Comparison of ENCODE assay signal across 1 cellular context in the genomic region with DNA sequence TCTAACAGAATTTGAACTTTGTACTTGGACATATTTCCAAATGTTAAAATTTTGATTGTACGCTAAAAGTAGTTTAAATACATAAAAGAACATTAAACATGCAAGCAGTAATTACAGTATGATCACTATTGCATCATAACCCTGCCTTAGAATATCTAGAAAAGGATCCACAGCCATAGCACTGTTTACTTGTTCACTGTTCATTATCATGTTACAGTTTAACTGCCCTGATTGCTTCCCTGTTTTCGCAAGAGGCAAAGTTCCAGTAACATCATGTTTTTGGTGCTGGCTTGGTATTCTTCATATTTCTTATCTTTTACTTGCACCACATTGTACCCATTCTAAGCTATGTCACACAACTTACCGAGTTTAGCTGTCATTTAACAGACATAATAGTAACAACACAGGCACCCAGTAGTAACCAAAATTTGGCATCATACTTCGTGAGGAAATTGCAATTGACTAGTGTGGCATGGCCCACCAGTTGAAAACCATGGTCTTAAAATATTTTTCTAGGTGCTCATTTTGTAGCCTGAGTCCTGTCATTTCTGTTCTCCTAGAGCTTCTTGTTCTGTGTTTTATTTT.
TF ChIP-seq lines count a peak whose summit lies in the region.

No MANE protein-coding gene starts in this region.

TF ChIP-seq in HepG2, 621 proteins besides CTCF, POLR2A, EP300 and RAD21 (continued from another document and continues in another):
- TF ChIP-seq, protein P1, sequence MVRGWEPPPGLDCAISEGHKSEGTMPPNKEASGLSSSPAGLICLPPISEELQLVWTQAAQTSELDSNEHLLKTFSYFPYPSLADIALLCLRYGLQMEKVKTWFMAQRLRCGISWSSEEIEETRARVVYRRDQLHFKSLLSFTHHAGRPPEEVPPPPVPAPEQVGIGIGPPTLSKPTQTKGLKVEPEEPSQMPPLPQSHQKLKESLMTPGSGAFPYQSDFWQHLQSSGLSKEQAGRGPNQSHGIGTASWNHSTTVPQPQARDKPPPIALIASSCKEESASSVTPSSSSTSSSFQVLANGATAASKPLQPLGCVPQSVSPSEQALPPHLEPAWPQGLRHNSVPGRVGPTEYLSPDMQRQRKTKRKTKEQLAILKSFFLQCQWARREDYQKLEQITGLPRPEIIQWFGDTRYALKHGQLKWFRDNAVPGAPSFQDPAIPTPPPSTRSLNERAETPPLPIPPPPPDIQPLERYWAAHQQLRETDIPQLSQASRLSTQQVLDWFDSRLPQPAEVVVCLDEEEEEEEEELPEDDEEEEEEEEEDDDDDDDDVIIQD (CRISPR knock-in tag; IDR thresholded peaks at IDR 0.05; ENCODE audit: low read depth): peak; percentile 72; the same call in 1 of the 2 replicates
- TF ChIP-seq PLRG1 (conservative IDR thresholded peaks at IDR 0.05): no peak
- peak; percentile 67; the same call in 1 of the 2 replicates for TF ChIP-seq HMG20A (CRISPR knock-in tag; IDR thresholded peaks at IDR 0.05; ENCODE audit: borderline replicate concordance)
- TF ChIP-seq JUNB (CRISPR knock-in tag; IDR thresholded peaks at IDR 0.05; ENCODE audit: borderline replicate concordance): no peak
- no peak for TF ChIP-seq KIAA2018 (CRISPR knock-in tag; IDR thresholded peaks at IDR 0.05; ENCODE audit: borderline replicate concordance)
- peak; percentile 97 for TF ChIP-seq CEBPB (IDR thresholded peaks at IDR 0.05; ENCODE audit: borderline replicate concordance, low read depth, low read length)
- no peak for TF ChIP-seq RARG (CRISPR knock-in tag; IDR thresholded peaks at IDR 0.05; ENCODE audit: low read depth)
- 0 out of 2 replicates have a peak, but pooled peaks have one; percentile 19 for TF ChIP-seq MAX (IDR thresholded peaks at IDR 0.05)
- TF ChIP-seq, protein P2, sequence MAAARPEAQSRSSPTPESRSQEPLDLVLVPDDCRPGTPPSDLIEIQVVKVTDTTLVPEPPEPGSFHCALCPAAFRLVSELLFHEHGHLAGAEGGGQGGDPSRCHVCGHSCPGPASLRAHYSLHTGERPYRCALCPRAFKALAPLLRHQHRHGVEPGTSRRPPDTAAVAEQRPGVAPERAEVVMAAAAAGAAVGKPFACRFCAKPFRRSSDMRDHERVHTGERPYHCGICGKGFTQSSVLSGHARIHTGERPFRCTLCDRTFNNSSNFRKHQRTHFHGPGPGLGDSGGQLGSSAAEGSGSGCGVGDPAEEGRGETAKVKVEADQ (CRISPR knock-in tag; IDR thresholded peaks at IDR 0.05; ENCODE audit: borderline replicate concordance): no peak
- TF ChIP-seq CC2D1A (CRISPR knock-in tag; IDR thresholded peaks at IDR 0.05): no peak
- TF ChIP-seq MYPOP (CRISPR knock-in tag; IDR thresholded peaks at IDR 0.05): no peak
- TF ChIP-seq REST (IDR thresholded peaks at IDR 0.05; ENCODE audit: borderline replicate concordance in 1 of 2, low read depth in 1 of 2, low read length in 2 of 2): no peak
- no peak for TF ChIP-seq MBNL3 (CRISPR knock-in tag; conservative IDR thresholded peaks at IDR 0.05)
- no peak for TF ChIP-seq ZNF280B (CRISPR knock-in tag; IDR thresholded peaks at IDR 0.05; ENCODE audit: borderline replicate concordance)
- TF ChIP-seq ZNF232 (CRISPR knock-in tag; IDR thresholded peaks at IDR 0.05; ENCODE audit: borderline replicate concordance): peak; percentile 54; the same call in 1 of the 2 replicates
- no peak for TF ChIP-seq FOXA1 (IDR thresholded peaks at IDR 0.05)
- TF ChIP-seq FOXA1 (CRISPR knock-in tag; IDR thresholded peaks at IDR 0.05): peak; percentile 89
- TF ChIP-seq ZNF576 (CRISPR knock-in tag; IDR thresholded peaks at IDR 0.05): no peak
- TF ChIP-seq SALL1 (CRISPR knock-in tag; IDR thresholded peaks at IDR 0.05): peak; percentile 78; the same call in 1 of the 2 replicates
- TF ChIP-seq ZNF281 (CRISPR knock-in tag; IDR thresholded peaks at IDR 0.05; ENCODE audit: borderline replicate concordance): no peak
- peak; percentile 79 for TF ChIP-seq TEAD3 (CRISPR knock-in tag; optimal IDR thresholded peaks at IDR 0.05; ENCODE audit: borderline replicate concordance)
- TF ChIP-seq ZFP36L2 (CRISPR knock-in tag; IDR thresholded peaks at IDR 0.05): no peak
- TF ChIP-seq RCOR2 (CRISPR knock-in tag; IDR thresholded peaks at IDR 0.05): peak; percentile 59; the same call in 1 of the 2 replicates
- no peak for TF ChIP-seq ZNF33B (CRISPR knock-in tag; IDR thresholded peaks at IDR 0.05)
- TF ChIP-seq ZSCAN31 (CRISPR knock-in tag; IDR thresholded peaks at IDR 0.05; ENCODE audit: low read depth): no peak
- no peak for TF ChIP-seq ZNF619 (CRISPR knock-in tag; IDR thresholded peaks at IDR 0.05)
- TF ChIP-seq FOXA3 (CRISPR knock-in tag; IDR thresholded peaks at IDR 0.05): peak; percentile 92
- TF ChIP-seq RXRB (CRISPR knock-in tag; IDR thresholded peaks at IDR 0.05; ENCODE audit: borderline replicate concordance): peak; percentile 56
- peak; percentile 24; the same call in 1 of the 2 replicates for TF ChIP-seq MLX (CRISPR knock-in tag; IDR thresholded peaks at IDR 0.05)
- peak; percentile 71 for TF ChIP-seq ZMYM4 (CRISPR knock-in tag; IDR thresholded peaks at IDR 0.05)
- TF ChIP-seq SOX13 (IDR thresholded peaks at IDR 0.05): no peak
- peak in 1 of 2 experiments; percentile 86; a peak in 2 of 4 replicates for TF ChIP-seq SOX13 (CRISPR knock-in tag; conservative IDR thresholded peaks at IDR 0.05 in 1 of 2, IDR thresholded peaks at IDR 0.05 in 1 of 2)
- 0 out of 2 replicates have a peak, but pooled peaks have one; percentile 30 for TF ChIP-seq TGIF2 (CRISPR knock-in tag; IDR thresholded peaks at IDR 0.05)
- peak; percentile 42 for TF ChIP-seq RARA (CRISPR knock-in tag; IDR thresholded peaks at IDR 0.05)
